10 cellular contexts compared by ENCODE assay signal in genomic region chr6:52514514-52514913, GRCh38.
DNase-seq lines count a peak whose midpoint lies in the region; ATAC-seq and TF ChIP-seq lines count a peak whose summit lies in the region.
"Had no signal": no experiment of that assay in that cellular context is flagged by ENCODE, and none has a peak within 500 bp of the region (broad histone marks: within the 10 kb centered on the region; RNA-seq: fewer than 3 reads in every experiment).

No MANE protein-coding gene starts in this region.

- peak overlapping the region; percentile 89 for H3K27ac ChIP-seq in RWPE1
- H3K27ac ChIP-seq in sigmoid colon = peak overlapping the region; percentile 78 to 93 (median 88)
- H3K27ac ChIP-seq in right lobe of liver = no peak overlapping the region
- no peak overlapping the region for H3K27ac ChIP-seq in PC-3 (ENCODE audit: low read length)

- no peak overlapping the region for H3K9ac ChIP-seq in PC-3 (ENCODE audit: low read length)

- no peak for TF ChIP-seq POLR2A in sigmoid colon (IDR thresholded peaks at IDR 0.05)
- TF ChIP-seq POLR2A in right lobe of liver (IDR thresholded peaks at IDR 0.05) = no peak

- no peaks in the 10 kb centered on the region for H4K20me1 ChIP-seq in PC-3 (ENCODE audit: low read length)

- H3K27me3 ChIP-seq in sigmoid colon (no peaks in the 10 kb centered on the region), right lobe of liver (no peaks in the 10 kb centered on the region), PC-3 (ENCODE audit: low read length) (no peaks in the 10 kb centered on the region)

- no peaks in the 10 kb centered on the region for H3K27me3 Mint-ChIP-seq in activated CD4-positive, alpha-beta memory T cell treated with anti-CD3 and anti-CD28 coated beads for 36 hours

- no peak for ATAC-seq in right lobe of liver
- ATAC-seq in PC-3 = no peak
- no peak for ATAC-seq in GM18873 (IDR thresholded peaks at IDR 0.05; ENCODE audit: low FRiP score, unreplicated experiment)

- H3K36me3 Mint-ChIP-seq in activated CD4-positive, alpha-beta memory T cell treated with anti-CD3 and anti-CD28 coated beads for 36 hours = peaks cover 7% of the 10 kb centered on the region

- POLR2A ChIA-PET in RWPE1 (lab: Yijun Ruan, JAX; ENCODE audit: low non-redundant PET) (no interaction called here), PC-3 (lab: Charles Lee; ENCODE audit: unreplicated experiment) (no interaction called here)
- POLR2A ChIA-PET in activated CD4-positive, alpha-beta memory T cell treated with anti-CD3 and anti-CD28 coated beads for 36 hours (lab: Charles Lee) = no interaction called here

- no peak overlapping the region for H2AFZ ChIP-seq in PC-3 (ENCODE audit: low read length)

- H3K4me1 ChIP-seq in sigmoid colon (peaks cover 0 to 82% (median 73%) of the 10 kb centered on the region in 4 donors), right lobe of liver (peaks cover 0 to 38% (median 14%) of the 10 kb centered on the region in 4 donors), PC-3 (ENCODE audit: insufficient read depth, low read length) (peaks cover 47% of the 10 kb centered on the region)

- CTCF ChIA-PET in RWPE1 (lab: Yijun Ruan, JAX) = interaction anchor here (0.8 kb wide), 1 partner anchor 107 kb away, joined by 5 read pairs; no protein-coding TSS in a partner anchor
- CTCF ChIA-PET in PC-3 (lab: Charles Lee) = no interaction called here
- CTCF ChIA-PET in activated CD4-positive, alpha-beta memory T cell treated with anti-CD3 and anti-CD28 coated beads for 36 hours (lab: Charles Lee) = no interaction called here

- DNase-seq in ELR (ENCODE audit: low read depth) (peak; percentile 86), RWPE1 (ENCODE audit: low spot score) (peak; percentile 65), fibroblast of villous mesenchyme (ENCODE audit: low read depth) (peak; percentile 98), sigmoid colon (peak; percentile 85), right lobe of liver (no peak), PC-3 (no peak)
- DNase-seq in activated CD4-positive, alpha-beta memory T cell treated with anti-CD3 and anti-CD28 coated beads for 36 hours = no peak
- DNase-seq: SHP77 treated with DMSO at 0.1 percent for 48 hours had no signal

- H3K9me3 ChIP-seq in sigmoid colon (no peaks in the 10 kb centered on the region), right lobe of liver (no peaks in the 10 kb centered on the region), PC-3 (ENCODE audit: low read length) (no peaks in the 10 kb centered on the region)

- TF ChIP-seq EP300 in sigmoid colon (IDR thresholded peaks at IDR 0.05) = no peak

- 71 to 81% methylated on average over 7 of the region's 7 CpGs for WGBS in sigmoid colon, 2 donors
- 38% methylated on average over 3 of the region's 7 CpGs for WGBS in right lobe of liver (ENCODE audit: insufficient coverage, low coverage, low lambda C conversion rate, missing lambda C conversion rate)

- TF ChIP-seq CTCF in RWPE1 (conservative IDR thresholded peaks at IDR 0.05; ENCODE audit: low read depth) (no peak), fibroblast of villous mesenchyme (IDR thresholded peaks at IDR 0.05; ENCODE audit: insufficient read depth, low read depth, low read length) (no peak), sigmoid colon (IDR thresholded peaks at IDR 0.05) (no peak), right lobe of liver (IDR thresholded peaks at IDR 0.05) (no peak), PC-3 (conservative IDR thresholded peaks at IDR 0.05; ENCODE audit: low read depth, low read length) (no peak)

- H3K4me3 Mint-ChIP-seq in activated CD4-positive, alpha-beta memory T cell treated with anti-CD3 and anti-CD28 coated beads for 36 hours = no peak overlapping the region

- H3K4me3 ChIP-seq in fibroblast of villous mesenchyme (ENCODE audit: low read depth, low read length) (no peak overlapping the region), sigmoid colon (no peak overlapping the region), right lobe of liver (no peak overlapping the region), PC-3 (ENCODE audit: low read length) (no peak overlapping the region)

- H3K36me3 ChIP-seq in sigmoid colon (peaks cover 0 to 4% (median 1%) of the 10 kb centered on the region in 4 donors), right lobe of liver (peaks cover 0 to 19% (median 3%) of the 10 kb centered on the region in 4 donors), PC-3 (ENCODE audit: low read depth, low read length) (peaks cover 8% of the 10 kb centered on the region; the same call in 1 of the 2 replicates)

- BruUV-seq in PC-3 (replicated peaks; lab: Mats Ljungman, UMichigan) = no TSS peak

- peaks cover 6% of the 10 kb centered on the region for H3K4me1 Mint-ChIP-seq in activated CD4-positive, alpha-beta memory T cell treated with anti-CD3 and anti-CD28 coated beads for 36 hours (ENCODE audit: low read depth)

- no peaks in the 10 kb centered on the region for H3K9me3 Mint-ChIP-seq in activated CD4-positive, alpha-beta memory T cell treated with anti-CD3 and anti-CD28 coated beads for 36 hours
- H3K9me3 Mint-ChIP-seq: activated T-helper 2 cell treated with anti-CD3 and anti-CD28 coated beads, Interferon-gamma antibody, Interleukin-2, Interleukin-4, amounts not matched to agents 10 μg/mL and 5 μg/mL and 100 μg/mL, durations not matched to agents 14 hours and 24 hours and 36 hours had no signal

- no peak overlapping the region for H3K4me2 ChIP-seq in PC-3 (ENCODE audit: low read length)

- H3K27ac Mint-ChIP-seq in activated CD4-positive, alpha-beta memory T cell treated with anti-CD3 and anti-CD28 coated beads for 36 hours = no peak overlapping the region
- H3K27ac Mint-ChIP-seq: activated T-helper 2 cell treated with anti-CD3 and anti-CD28 coated beads, Interferon-gamma antibody, Interleukin-2, Interleukin-4, amounts not matched to agents 10 μg/mL and 5 μg/mL and 100 μg/mL, durations not matched to agents 14 hours and 24 hours and 36 hours had no signal

- H3F3A ChIP-seq in PC-3 (ENCODE audit: low read length, unreplicated experiment) = no peaks in the 10 kb centered on the region

- intact Hi-C loops in sigmoid colon (cut with DNase I) (loop anchor here (5.0 kb wide), 1 partner anchor 148 kb away; no protein-coding TSS in a partner anchor), right lobe of liver (cut with DNase I) (no loop called here), PC-3 (cut with micrococcal nuclease) (no loop called here)
- intact Hi-C loops in activated CD4-positive, alpha-beta memory T cell treated with anti-CD3 and anti-CD28 coated beads for 36 hours (cut with micrococcal nuclease) = loop anchor here (10.0 kb wide), 2 partner anchors 90 to 150 kb away; partner anchors contain the start of gene EFHC1

- H3K79me2 ChIP-seq in PC-3 (ENCODE audit: low read length) = peaks cover 14% of the 10 kb centered on the region

- H3K9me2 ChIP-seq in PC-3 (replicated peaks; ENCODE audit: low read length) = no peaks in the 10 kb centered on the region

Comparison
In these comparisons a context has a peak if more than half of its experiments do, and no peak if none do; other contexts are left out.
1. DNase-seq: peak in ELR (single experiment), RWPE1 (single experiment), fibroblast of villous mesenchyme (single experiment) and sigmoid colon (single experiment); none in right lobe of liver (0 of 3), PC-3 (single experiment) and activated CD4-positive, alpha-beta memory T cell treated with anti-CD3 and anti-CD28 coated beads for 36 hours (single experiment).
2. H3K27ac ChIP-seq: peak in RWPE1 (single experiment) and sigmoid colon (4 of 4); none in right lobe of liver (0 of 3) and PC-3 (single experiment).
3. intact Hi-C loops: an anchor here in sigmoid colon (5.0 kb wide) and activated CD4-positive, alpha-beta memory T cell treated with anti-CD3 and anti-CD28 coated beads for 36 hours (10.0 kb wide); none called in right lobe of liver and PC-3.